Comparison of ENCODE assay signal across 8 cellular contexts in the genomic region with DNA sequence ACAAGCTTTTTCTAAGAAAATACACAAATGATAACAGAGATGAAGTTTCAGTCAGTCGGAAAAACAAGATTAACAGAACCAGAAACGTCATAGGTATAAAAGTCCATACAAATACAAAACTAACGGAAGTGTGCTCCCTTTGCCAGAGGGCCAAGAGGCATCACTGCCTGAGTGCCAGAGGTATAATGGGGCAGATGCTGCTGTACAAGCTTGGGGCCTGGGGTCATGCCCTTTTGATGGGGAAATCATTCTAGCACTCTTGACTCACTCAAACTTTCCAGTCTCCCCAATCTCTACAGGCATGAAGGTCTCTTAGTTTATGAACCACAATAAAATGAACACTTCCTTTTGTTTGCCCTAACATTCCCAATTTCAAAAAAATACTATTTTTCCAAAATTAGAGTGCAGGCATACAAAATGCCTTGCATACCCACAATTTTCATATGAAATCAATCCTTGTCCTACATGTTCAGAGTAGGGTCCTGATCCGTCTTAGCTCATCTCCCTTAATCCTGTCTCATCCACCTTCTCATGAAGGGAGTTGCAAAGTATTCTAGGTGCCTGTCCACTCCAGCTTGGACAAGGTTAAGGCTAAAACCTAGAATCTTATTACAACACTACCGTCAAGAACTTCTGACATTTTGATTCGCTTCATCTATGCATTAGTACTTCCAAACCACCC. TPM values are rescaled to one million over a fixed set of nuclear protein-coding genes. Genes with fewer than 3 reads are reported as not detected.
DNase-seq lines count a peak whose midpoint lies in the region; ATAC-seq and TF ChIP-seq lines count a peak whose summit lies in the region.
"Had no signal": no experiment of that assay in that cellular context is flagged by ENCODE, and none has a peak within 500 bp of the region (broad histone marks: within the 10 kb centered on the region; RNA-seq: fewer than 3 reads in every experiment).

No MANE protein-coding gene starts in this region.

- H3K9me3 Mint-ChIP-seq in glutamatergic neuron (ENCODE audit: unreplicated experiment): peaks cover 5% of the 10 kb centered on the region
- no peaks in the 10 kb centered on the region for H3K9me3 Mint-ChIP-seq in stimulated activated effector memory CD8-positive, alpha-beta T cell treated with anti-CD3 and anti-CD28 coated beads, Interleukin-12 subunit alpha, Interleukin-12 subunit beta, amount 100 ng/mL, for 72 hours

- peaks cover 24% of the 10 kb centered on the region for H3K4me1 Mint-ChIP-seq in glutamatergic neuron (ENCODE audit: low read depth, unreplicated experiment)
- H3K4me1 Mint-ChIP-seq in stimulated activated effector memory CD8-positive, alpha-beta T cell treated with anti-CD3 and anti-CD28 coated beads, Interleukin-12 subunit alpha, Interleukin-12 subunit beta, amount 100 ng/mL, for 72 hours: peaks cover 60% of the 10 kb centered on the region

- no peaks in the 10 kb centered on the region for H3K27me3 ChIP-seq in HL-60 (ENCODE audit: insufficient read depth, poor library complexity, severe bottlenecking)

- peak overlapping the region; percentile 90 for H3K4me3 ChIP-seq in HL-60 (replicated peaks; ENCODE audit: insufficient read depth, low read length)

- H3K27me3 Mint-ChIP-seq in glutamatergic neuron (ENCODE audit: unreplicated experiment): no peaks in the 10 kb centered on the region

- H3K27ac ChIP-seq in HL-60 (replicated peaks): peak overlapping the region; percentile 98
- H3K27ac ChIP-seq in VCaP: peak overlapping the region; percentile 98

- peak overlapping the region; percentile 69 for H3K27ac Mint-ChIP-seq in glutamatergic neuron (ENCODE audit: unreplicated experiment)
- peak overlapping the region; percentile 94 for H3K27ac Mint-ChIP-seq in stimulated activated effector memory CD8-positive, alpha-beta T cell treated with anti-CD3 and anti-CD28 coated beads, Interleukin-12 subunit alpha, Interleukin-12 subunit beta, amount 100 ng/mL, for 72 hours

- H3K4me3 Mint-ChIP-seq in glutamatergic neuron (ENCODE audit: unreplicated experiment): peak overlapping the region; percentile 94
- H3K4me3 Mint-ChIP-seq in stimulated activated effector memory CD8-positive, alpha-beta T cell treated with anti-CD3 and anti-CD28 coated beads, Interleukin-12 subunit alpha, Interleukin-12 subunit beta, amount 100 ng/mL, for 72 hours: peak overlapping the region; percentile 83

- TF ChIP-seq CTCF in HL-60 (IDR thresholded peaks at IDR 0.05; ENCODE audit: insufficient read depth, low read length) (no peak), VCaP (conservative IDR thresholded peaks at IDR 0.05) (no peak), glutamatergic neuron (IDR thresholded peaks at IDR 0.05; ENCODE audit: partially characterized antibody, unreplicated experiment) (no peak), omental fat pad (IDR thresholded peaks at IDR 0.05) (no peak)

- H3K36me3 Mint-ChIP-seq in glutamatergic neuron (ENCODE audit: unreplicated experiment): peaks cover 2% of the 10 kb centered on the region
- peaks cover 68% of the 10 kb centered on the region for H3K36me3 Mint-ChIP-seq in stimulated activated effector memory CD8-positive, alpha-beta T cell treated with anti-CD3 and anti-CD28 coated beads, Interleukin-12 subunit alpha, Interleukin-12 subunit beta, amount 100 ng/mL, for 72 hours

- ATAC-seq in stimulated activated effector memory CD8-positive, alpha-beta T cell treated with anti-CD3 and anti-CD28 coated beads, Interleukin-12 subunit alpha, Interleukin-12 subunit beta, amount 100 ng/mL, for 72 hours: no peak
- ATAC-seq in omental fat pad (ENCODE audit: low FRiP score): no peak

- DNase-seq in HL-60 (ENCODE audit: low read depth in 1 of 2, low spot score in 1 of 2) (no peak), glutamatergic neuron (no peak), hippocampal formation (lab: John Stamatoyannopoulos, UW) (no peak), omental fat pad (ENCODE audit: low spot score) (no peak)
- DNase-seq in stimulated activated effector memory CD8-positive, alpha-beta T cell treated with anti-CD3 and anti-CD28 coated beads, Interleukin-12 subunit alpha, Interleukin-12 subunit beta, amount 100 ng/mL, for 72 hours (ENCODE audit: low spot score in 2 of 2): no peak
- no peak for DNase-seq in activated effector memory CD4-positive, alpha-beta T cell treated with anti-CD3 and anti-CD28 coated beads, Interleukin-2, amount 50 U/mL, for 16 hours

RNA-seq across cellular contexts. Expression of gene RPL22, which starts 1.5 kb away (rescaled TPM):
- total RNA-seq in glutamatergic neuron (ENCODE audit: unreplicated experiment) (275 TPM), omental fat pad (100 to 1,000 TPM; 164 to 205 (median 191) TPM)

RNA-seq across cellular contexts. Expression of gene RNF207, which starts 8.0 kb away (rescaled TPM):
- 5.6 TPM for total RNA-seq in glutamatergic neuron (ENCODE audit: unreplicated experiment)
- 10 to 100 TPM in 2 of 4 donors, 1 to 10 TPM in 2; 5.2 to 48.2 (median 9.5) TPM for total RNA-seq in omental fat pad

RNA-seq across cellular contexts. Expression of gene CHD5, which starts 17.8 kb away (rescaled TPM):
- total RNA-seq in glutamatergic neuron (ENCODE audit: unreplicated experiment) (0.96 TPM), omental fat pad (under 1 TPM in 3 of 4 donors, not detected in 1; 0.19 to 0.24 (median 0.19) TPM)

RNA-seq across cellular contexts. Expression of gene ICMT, which starts 37.9 kb away (rescaled TPM):
- total RNA-seq in glutamatergic neuron (ENCODE audit: unreplicated experiment) (55.5 TPM), omental fat pad (10 to 100 TPM; 47.7 to 70.2 (median 57.3) TPM)

RNA-seq across cellular contexts. Expression of gene HES3, which starts 46.1 kb away (rescaled TPM):
- total RNA-seq in glutamatergic neuron (ENCODE audit: unreplicated experiment) (0.66 TPM), omental fat pad (not detected)
- total RNA-seq: pulmonary artery endothelial cell had no signal
